In genomic region chr20:50385733-50386640, GRCh38 we compare ENCODE assay signal across 10 cellular contexts.
DNase-seq lines count a peak whose midpoint lies in the region; ATAC-seq, FAIRE-seq and TF ChIP-seq lines count a peak whose summit lies in the region.
"Had no signal": no experiment of that assay in that cellular context is flagged by ENCODE, and none has a peak within 500 bp of the region (broad histone marks: within the 10 kb centered on the region; RNA-seq: fewer than 3 reads in every experiment).

No MANE protein-coding gene starts in this region.

- H3K4me1 Mint-ChIP-seq in activated CD4-positive, alpha-beta T cell treated with anti-CD3 and anti-CD28 coated beads, Interleukin-2, amount 10 ng/mL, durations not matched to agents 7 days and 5 days, result peaks cover 79% of the 10 kb centered on the region
- peaks cover 67% of the 10 kb centered on the region for H3K4me1 Mint-ChIP-seq in activated naive CD8-positive, alpha-beta T cell treated with anti-CD3 and anti-CD28 coated beads, Interleukin-2, amount 10 ng/mL, durations not matched to agents 7 days and 5 days

- POLR2A ChIA-PET in activated CD4-positive, alpha-beta T cell treated with anti-CD3 and anti-CD28 coated beads, Interleukin-2, amount 10 ng/mL, durations not matched to agents 7 days and 5 days (lab: Charles Lee), result interaction anchor here (0.6 kb wide), 3 partner anchors 32 to 64 kb away, joined by 3 to 6 read pairs (median 4); no protein-coding TSS in a partner anchor
- POLR2A ChIA-PET in activated naive CD8-positive, alpha-beta T cell treated with anti-CD3 and anti-CD28 coated beads, Interleukin-2, amount 10 ng/mL, durations not matched to agents 7 days and 5 days (lab: Charles Lee), result interaction anchor here (0.6 to 1.7 kb wide), 5 partner anchors 47 to 196 kb away, joined by 3 to 11 read pairs (median 4); partner anchors contain the start of gene CEBPB

- peak; percentile 42 for FAIRE-seq in GM12892 (lab: Jason Lieb, UNC)

- H3K36me3 Mint-ChIP-seq in activated CD4-positive, alpha-beta T cell treated with anti-CD3 and anti-CD28 coated beads, Interleukin-2, amount 10 ng/mL, durations not matched to agents 7 days and 5 days (ENCODE audit: low read depth), result peaks cover 3% of the 10 kb centered on the region
- H3K36me3 Mint-ChIP-seq in activated naive CD8-positive, alpha-beta T cell treated with anti-CD3 and anti-CD28 coated beads, Interleukin-2, amount 10 ng/mL, durations not matched to agents 7 days and 5 days, result peaks cover 3% of the 10 kb centered on the region

- ATAC-seq in activated naive CD8-positive, alpha-beta T cell treated with anti-CD3 and anti-CD28 coated beads, Interleukin-2, amount 10 ng/mL, durations not matched to agents 7 days and 5 days (ENCODE audit: low read depth), result peak; percentile 89
- no peak for ATAC-seq in GM21528 (IDR thresholded peaks at IDR 0.05; ENCODE audit: low FRiP score, unreplicated experiment)

- peak overlapping the region; percentile 20 for H3K4me3 Mint-ChIP-seq in activated CD4-positive, alpha-beta T cell treated with anti-CD3 and anti-CD28 coated beads, Interleukin-2, amount 10 ng/mL, durations not matched to agents 7 days and 5 days
- H3K4me3 Mint-ChIP-seq in activated naive CD8-positive, alpha-beta T cell treated with anti-CD3 and anti-CD28 coated beads, Interleukin-2, amount 10 ng/mL, durations not matched to agents 7 days and 5 days, result peak overlapping the region; percentile 46

- H3K27ac Mint-ChIP-seq in activated CD4-positive, alpha-beta T cell treated with anti-CD3 and anti-CD28 coated beads, Interleukin-2, amount 10 ng/mL, durations not matched to agents 7 days and 5 days, result peak overlapping the region; percentile 80
- peak overlapping the region; percentile 86 for H3K27ac Mint-ChIP-seq in activated naive CD8-positive, alpha-beta T cell treated with anti-CD3 and anti-CD28 coated beads, Interleukin-2, amount 10 ng/mL, durations not matched to agents 7 days and 5 days

- CTCF ChIA-PET in activated CD4-positive, alpha-beta T cell treated with anti-CD3 and anti-CD28 coated beads, Interleukin-2, amount 10 ng/mL, durations not matched to agents 7 days and 5 days (lab: Charles Lee), result interaction anchor here (1.9 kb wide), 1 partner anchor 44 kb away, joined by 7 read pairs; no protein-coding TSS in a partner anchor

- H3K9me3 Mint-ChIP-seq in activated CD4-positive, alpha-beta T cell treated with anti-CD3 and anti-CD28 coated beads, Interleukin-2, amount 10 ng/mL, durations not matched to agents 7 days and 5 days, result no peaks in the 10 kb centered on the region
- no peaks in the 10 kb centered on the region for H3K9me3 Mint-ChIP-seq in activated naive CD8-positive, alpha-beta T cell treated with anti-CD3 and anti-CD28 coated beads, Interleukin-2, amount 10 ng/mL, durations not matched to agents 7 days and 5 days

- DNase-seq in GM12892 (ENCODE audit: insufficient read length) (no peak), AG20443 (ENCODE audit: low spot score) (no peak), NCI-H1436 treated with DMSO at 0.1 percent for 48 hours (lab: John Stamatoyannopoulos, UW) (no peak), NCI-H1417 (lab: John Stamatoyannopoulos, UW) (no peak)
- peak; percentile 77 for DNase-seq in activated CD4-positive, alpha-beta T cell treated with anti-CD3 and anti-CD28 coated beads, Interleukin-2, amount 10 ng/mL, durations not matched to agents 7 days and 5 days
- DNase-seq in activated naive CD8-positive, alpha-beta T cell treated with anti-CD3 and anti-CD28 coated beads, Interleukin-2, amount 10 ng/mL, durations not matched to agents 7 days and 5 days, result peak; percentile 80
- DNase-seq in stimulated activated CD8-positive, alpha-beta memory T cell treated with anti-CD3 and anti-CD28 coated beads, Interleukin-15, amount 100 ng/mL, for 4 hours (ENCODE audit: low read depth in 2 of 2), result peak; percentile 25 to 44
- DNase-seq: heart right ventricle, NCI-H1092 treated with DMSO at 0.1 percent for 48 hours had no signal

- H3K27me3 Mint-ChIP-seq in activated CD4-positive, alpha-beta T cell treated with anti-CD3 and anti-CD28 coated beads, Interleukin-2, amount 10 ng/mL, durations not matched to agents 7 days and 5 days, result no peaks in the 10 kb centered on the region
- H3K27me3 Mint-ChIP-seq in activated naive CD8-positive, alpha-beta T cell treated with anti-CD3 and anti-CD28 coated beads, Interleukin-2, amount 10 ng/mL, durations not matched to agents 7 days and 5 days, result no peaks in the 10 kb centered on the region

- no peak for TF ChIP-seq POLR2A in GM12892 (IDR thresholded peaks at IDR 0.05; ENCODE audit: low read depth, low read length)

Comparison
In these comparisons a context has a peak if more than half of its experiments do, and no peak if none do; other contexts are left out.
1. DNase-seq: peak in activated CD4-positive, alpha-beta T cell treated with anti-CD3 and anti-CD28 coated beads, Interleukin-2, amount 10 ng/mL, durations not matched to agents 7 days and 5 days (single experiment), activated naive CD8-positive, alpha-beta T cell treated with anti-CD3 and anti-CD28 coated beads, Interleukin-2, amount 10 ng/mL, durations not matched to agents 7 days and 5 days (single experiment) and stimulated activated CD8-positive, alpha-beta memory T cell treated with anti-CD3 and anti-CD28 coated beads, Interleukin-15, amount 100 ng/mL, for 4 hours (2 of 2); none in GM12892 (single experiment), AG20443 (single experiment), NCI-H1436 treated with DMSO at 0.1 percent for 48 hours (single experiment) and NCI-H1417 (0 of 3).